In genomic region chr10:14491814-14492213, GRCh38 we compare ENCODE assay signal across 23 cellular contexts.
"Had no signal": no experiment of that assay in that cellular context is flagged by ENCODE, and none has a peak within 500 bp of the region (broad histone marks: within the 10 kb centered on the region; RNA-seq: fewer than 3 reads in every experiment).

No MANE protein-coding gene starts in this region.

- H3K9me3 Mint-ChIP-seq: activated naive CD4-positive, alpha-beta T cell treated with anti-CD3 and anti-CD28 coated beads, Interleukin-2, amount 10 ng/mL, durations not matched to agents 7 days and 5 days; activated T-cell treated with anti-CD3 and anti-CD28 coated beads, Interleukin-2, amount 50 U/mL, for 24 hours had no signal

- H3K9me3 ChIP-seq: gastroesophageal sphincter, lower lobe of right lung, prostate gland, tibial nerve, uterus had no signal

- H3K27ac ChIP-seq: cardiac muscle cell, epithelial cell of prostate, gastroesophageal sphincter, lower lobe of right lung, prostate gland, tibial nerve, uterus had no signal

- H3K27ac Mint-ChIP-seq: activated CD8-positive, alpha-beta memory T cell treated with anti-CD3 and anti-CD28 coated beads, Interleukin-2, amount 10 ng/mL, durations not matched to agents 7 days and 5 days; activated naive CD4-positive, alpha-beta T cell treated with anti-CD3 and anti-CD28 coated beads, Interleukin-2, amount 10 ng/mL, durations not matched to agents 7 days and 5 days; activated T-cell treated with anti-CD3 and anti-CD28 coated beads, Interleukin-2, amount 50 U/mL, for 24 hours; mesothelial cell of epicardium had no signal

- H3K36me3 Mint-ChIP-seq: activated CD8-positive, alpha-beta memory T cell treated with anti-CD3 and anti-CD28 coated beads, Interleukin-2, amount 10 ng/mL, durations not matched to agents 7 days and 5 days; activated naive CD4-positive, alpha-beta T cell treated with anti-CD3 and anti-CD28 coated beads, Interleukin-2, amount 10 ng/mL, durations not matched to agents 7 days and 5 days; mesothelial cell of epicardium had no signal

- FAIRE-seq: colon, small intestine had no signal

- H3K27me3 ChIP-seq: gastroesophageal sphincter, uterus had no signal

- H3K36me3 ChIP-seq: cardiac muscle cell, gastroesophageal sphincter, lower lobe of right lung, prostate gland, tibial nerve, uterus had no signal

- H3K4me1 ChIP-seq: prostate gland, uterus had no signal

- H3K4me1 Mint-ChIP-seq: activated naive CD4-positive, alpha-beta T cell treated with anti-CD3 and anti-CD28 coated beads, Interleukin-2, amount 10 ng/mL, durations not matched to agents 7 days and 5 days had no signal

- H3K4me3 Mint-ChIP-seq: activated CD8-positive, alpha-beta memory T cell treated with anti-CD3 and anti-CD28 coated beads, Interleukin-2, amount 10 ng/mL, durations not matched to agents 7 days and 5 days; activated naive CD4-positive, alpha-beta T cell treated with anti-CD3 and anti-CD28 coated beads, Interleukin-2, amount 10 ng/mL, durations not matched to agents 7 days and 5 days; activated T-cell treated with anti-CD3 and anti-CD28 coated beads, Interleukin-2, amount 50 U/mL, for 24 hours; mesothelial cell of epicardium had no signal

- H3K4me3 ChIP-seq: cardiac muscle cell, gastroesophageal sphincter, lower lobe of right lung, prostate gland, tibial nerve, uterus had no signal

- DNase-seq: activated CD4-positive, alpha-beta T cell treated with anti-CD3 and anti-CD28 coated beads, Interleukin-2, amount 50 U/mL, for 48 hours; activated CD4-positive, CD25-positive, alpha-beta regulatory T cell treated with anti-CD3 and anti-CD28 coated beads, Interleukin-2, amount 50 U/mL, for 72 hours; activated CD8-positive, alpha-beta memory T cell treated with anti-CD3 and anti-CD28 coated beads, Interleukin-2, amount 10 ng/mL, durations not matched to agents 7 days and 5 days; activated naive CD4-positive, alpha-beta T cell treated with anti-CD3 and anti-CD28 coated beads, Interleukin-2, amount 10 ng/mL, durations not matched to agents 7 days and 5 days; activated T-cell treated with anti-CD3 and anti-CD28 coated beads, Interleukin-2, amount 50 U/mL, for 24 hours; effector CD4-positive, alpha-beta T cell; left colon; lower lobe of right lung; right cardiac atrium; small intestine; stimulated activated CD4-positive, alpha-beta T cell treated with anti-CD3 and anti-CD28 coated beads, Interleukin-4, amount 100 ng/mL, for 4 hours; stimulated activated CD8-positive, alpha-beta memory T cell treated with anti-CD3 and anti-CD28 coated beads, Interleukin-4, amount 100 ng/mL, for 48 hours; stimulated activated naive CD4-positive, alpha-beta T cell treated with Interleukin-2 at 50 U/mL for 16 hours; substantia nigra; T-helper 9 cell; uterus had no signal

- ATAC-seq: activated CD8-positive, alpha-beta memory T cell treated with anti-CD3 and anti-CD28 coated beads, Interleukin-2, amount 10 ng/mL, durations not matched to agents 7 days and 5 days; gastroesophageal sphincter; left colon; lower lobe of right lung; right cardiac atrium had no signal
